Comparison of ENCODE assay signal across 1 cellular context in genomic region chr9:132268725-132269352, GRCh38.
TF ChIP-seq lines count a peak whose summit lies in the region.

No MANE protein-coding gene starts in this region.

TF ChIP-seq in SK-N-SH, 30 proteins besides CTCF, POLR2A, EP300 and RAD21 (continued from another document):
- TF ChIP-seq TAF1 (IDR thresholded peaks at IDR 0.05; ENCODE audit: borderline replicate concordance, low read depth, low read length), result no peak
- no peak for TF ChIP-seq YY1 (IDR thresholded peaks at IDR 0.05; ENCODE audit: low read depth)
- peak; percentile 13 for TF ChIP-seq CHD2 (IDR thresholded peaks at IDR 0.05; ENCODE audit: low read length, partially characterized antibody)
- no peak for TF ChIP-seq POLR2AphosphoS5 (IDR thresholded peaks at IDR 0.05; ENCODE audit: low read depth, low read length)
